10 cellular contexts compared by ENCODE assay signal in genomic region chr6:168333039-168333438, GRCh38. TPM values are rescaled to one million over a fixed set of nuclear protein-coding genes. Genes with fewer than 3 reads are reported as not detected.
DNase-seq lines count a peak whose midpoint lies in the region; ATAC-seq and TF ChIP-seq lines count a peak whose summit lies in the region.
"Had no signal": no experiment of that assay in that cellular context is flagged by ENCODE, and none has a peak within 500 bp of the region (broad histone marks: within the 10 kb centered on the region; RNA-seq: fewer than 3 reads in every experiment).

No MANE protein-coding gene starts in this region.

- H3K4me2 ChIP-seq in KMS-11 = no peak overlapping the region

- no peaks in the 10 kb centered on the region for H3K4me1 Mint-ChIP-seq in chondrocyte (ENCODE audit: low read depth)

- H3K9ac ChIP-seq in ES-I3 (ENCODE audit: low read depth, low read length) (peak overlapping the region; percentile 39; the same call in 1 of the 2 replicates), KMS-11 (no peak overlapping the region), mucosa of rectum (ENCODE audit: low read depth in 1 of 2, low read length in 2 of 2) (peak overlapping the region in 1 of 2 donors; percentile 17)

- H3K36me3 ChIP-seq in ES-I3 (ENCODE audit: insufficient read depth, low read length) = no peaks in the 10 kb centered on the region
- no peaks in the 10 kb centered on the region for H3K36me3 ChIP-seq in KMS-11 (ENCODE audit: insufficient read depth)
- H3K36me3 ChIP-seq in mucosa of rectum (ENCODE audit: control insufficient read depth in 2 of 2, insufficient read depth in 2 of 2, low read length in 2 of 2) = no peaks in the 10 kb centered on the region
- H3K36me3 ChIP-seq in adrenal gland (replicated peaks in 1 of 2) = no peaks in the 10 kb centered on the region

- H3K27me3 ChIP-seq in KMS-11 (ENCODE audit: insufficient read depth, low read depth) (no peaks in the 10 kb centered on the region), mucosa of rectum (ENCODE audit: control insufficient read depth in 2 of 2, insufficient read depth in 2 of 2, low read length in 2 of 2) (no peaks in the 10 kb centered on the region), adrenal gland (peaks cover 8% of the 10 kb centered on the region)

- intact Hi-C loops in adrenal gland (cut with DNase I) = no loop called here

- H3K27ac ChIP-seq in KMS-11 (no peak overlapping the region), mucosa of rectum (ENCODE audit: low read depth in 2 of 2, low read length in 2 of 2) (peak overlapping the region; percentile 83 to 85), adrenal gland (no peak overlapping the region)

- no peaks in the 10 kb centered on the region for H3K36me3 Mint-ChIP-seq in chondrocyte (ENCODE audit: low read depth)

- H3K9me3 Mint-ChIP-seq in chondrocyte (ENCODE audit: low read depth) = no peaks in the 10 kb centered on the region
- H3K9me3 Mint-ChIP-seq: activated T-helper 1 cell treated with anti-CD3 and anti-CD28 coated beads, Interleukin-12 subunit alpha, Interleukin-12 subunit beta, Interleukin-2, Interleukin-4 antibody, amounts not matched to agents 30 ng/mL and 10 ng/mL and 1 ng/mL, durations not matched to agents 14 hours and 24 hours and 36 hours had no signal

- peaks cover 10% of the 10 kb centered on the region for H3K27me3 Mint-ChIP-seq in chondrocyte (ENCODE audit: low read depth)

- H3K4me3 Mint-ChIP-seq in chondrocyte (ENCODE audit: unreplicated experiment) = no peak overlapping the region
- H3K4me3 Mint-ChIP-seq: activated T-helper 1 cell treated with anti-CD3 and anti-CD28 coated beads, Interleukin-12 subunit alpha, Interleukin-12 subunit beta, Interleukin-2, Interleukin-4 antibody, amounts not matched to agents 30 ng/mL and 10 ng/mL and 1 ng/mL, durations not matched to agents 14 hours and 24 hours and 36 hours had no signal

- no peaks in the 10 kb centered on the region for H3K9me3 ChIP-seq in ES-I3 (ENCODE audit: control insufficient read depth, insufficient read depth, low read length)
- H3K9me3 ChIP-seq in mucosa of rectum (ENCODE audit: control insufficient read depth in 2 of 2, low read length in 2 of 2) = no peaks in the 10 kb centered on the region
- no peaks in the 10 kb centered on the region for H3K9me3 ChIP-seq in adrenal gland (replicated peaks in 1 of 3)

- WGBS in adrenal gland, 4 donors = 71 to 77% (median 74%) methylated on average over 5 of the region's 5 CpGs

- TF ChIP-seq POLR2A in adrenal gland (IDR thresholded peaks at IDR 0.05) = no peak

- H3K4me1 ChIP-seq in ES-I3 (ENCODE audit: insufficient read depth, low read length) (0 out of 2 replicates have a peak, but pooled peaks cover 5% of the 10 kb centered on the region), KMS-11 (ENCODE audit: low read depth, poor library complexity, severe bottlenecking) (peaks cover 20% of the 10 kb centered on the region), mucosa of rectum (ENCODE audit: control insufficient read depth in 2 of 2, insufficient read depth in 2 of 2, low read length in 2 of 2) (peaks cover 0 to 9% of the 10 kb centered on the region in 2 donors), adrenal gland (replicated peaks in 1 of 2) (no peaks in the 10 kb centered on the region)

- H4K20me1 ChIP-seq in KMS-11 (ENCODE audit: insufficient read depth) = no peaks in the 10 kb centered on the region

- DNase-seq in chondrocyte (ENCODE audit: low spot score) (no peak), Ammon's horn (ENCODE audit: low spot score) (no peak), adrenal gland (no peak)
- DNase-seq: dermis blood vessel endothelial cell, T-helper 2 cell had no signal

- no peak overlapping the region for H2AFZ ChIP-seq in KMS-11 (ENCODE audit: low read depth)

- no peaks in the 10 kb centered on the region for H3K79me2 ChIP-seq in KMS-11 (ENCODE audit: insufficient read depth, low read depth)

- H3K4me3 ChIP-seq in KMS-11 (IDR thresholded peaks at IDR 0.05; ENCODE audit: insufficient read depth, low read depth, low read length) (no peak overlapping the region), mucosa of rectum (ENCODE audit: low read length in 2 of 2) (peak overlapping the region; percentile 52 to 65), adrenal gland (no peak overlapping the region)

- no peak for ATAC-seq in HG03039 (IDR thresholded peaks at IDR 0.05; ENCODE audit: unreplicated experiment)

- TF ChIP-seq CTCF in KMS-11 (conservative IDR thresholded peaks at IDR 0.05; ENCODE audit: low read depth, low read length) (peak; percentile 47), chondrocyte (IDR thresholded peaks at IDR 0.05) (peak; percentile 72), adrenal gland (IDR thresholded peaks at IDR 0.05) (peak in 2 of 6 experiments; percentile 14 to 20)

- no peak overlapping the region for H3K27ac Mint-ChIP-seq in chondrocyte (ENCODE audit: unreplicated experiment)
- H3K27ac Mint-ChIP-seq: activated T-helper 1 cell treated with anti-CD3 and anti-CD28 coated beads, Interleukin-12 subunit alpha, Interleukin-12 subunit beta, Interleukin-2, Interleukin-4 antibody, amounts not matched to agents 30 ng/mL and 10 ng/mL and 1 ng/mL, durations not matched to agents 14 hours and 24 hours and 36 hours had no signal

RNA-seq across cellular contexts. Expression of gene DACT2, which starts 13.5 kb away (rescaled TPM):
- 1.4 to 4.6 TPM (median 4.5 TPM) in 3 replicates for total RNA-seq in chondrocyte
- 10 to 100 TPM in 1 of 8 donors, 1 to 10 TPM in 6, under 1 TPM in 1; 0.95 to 11.2 (median 2.8) TPM for total RNA-seq in adrenal gland
- 1 to 10 TPM in 2 of 3 donors, under 1 TPM in 1; 0.05 to 4.1 (median 3.7) TPM for polyA plus RNA-seq in adrenal gland
- total RNA-seq: dermis blood vessel endothelial cell had no signal

Comparison
In these comparisons a context has a peak if more than half of its experiments do, and no peak if none do; other contexts are left out.
1. H3K27ac ChIP-seq: peak in mucosa of rectum (2 of 2); none in KMS-11 (single experiment) and adrenal gland (0 of 5).
2. H3K4me3 ChIP-seq: peak in mucosa of rectum (2 of 2); none in KMS-11 (single experiment) and adrenal gland (0 of 4).